In the genomic region with DNA sequence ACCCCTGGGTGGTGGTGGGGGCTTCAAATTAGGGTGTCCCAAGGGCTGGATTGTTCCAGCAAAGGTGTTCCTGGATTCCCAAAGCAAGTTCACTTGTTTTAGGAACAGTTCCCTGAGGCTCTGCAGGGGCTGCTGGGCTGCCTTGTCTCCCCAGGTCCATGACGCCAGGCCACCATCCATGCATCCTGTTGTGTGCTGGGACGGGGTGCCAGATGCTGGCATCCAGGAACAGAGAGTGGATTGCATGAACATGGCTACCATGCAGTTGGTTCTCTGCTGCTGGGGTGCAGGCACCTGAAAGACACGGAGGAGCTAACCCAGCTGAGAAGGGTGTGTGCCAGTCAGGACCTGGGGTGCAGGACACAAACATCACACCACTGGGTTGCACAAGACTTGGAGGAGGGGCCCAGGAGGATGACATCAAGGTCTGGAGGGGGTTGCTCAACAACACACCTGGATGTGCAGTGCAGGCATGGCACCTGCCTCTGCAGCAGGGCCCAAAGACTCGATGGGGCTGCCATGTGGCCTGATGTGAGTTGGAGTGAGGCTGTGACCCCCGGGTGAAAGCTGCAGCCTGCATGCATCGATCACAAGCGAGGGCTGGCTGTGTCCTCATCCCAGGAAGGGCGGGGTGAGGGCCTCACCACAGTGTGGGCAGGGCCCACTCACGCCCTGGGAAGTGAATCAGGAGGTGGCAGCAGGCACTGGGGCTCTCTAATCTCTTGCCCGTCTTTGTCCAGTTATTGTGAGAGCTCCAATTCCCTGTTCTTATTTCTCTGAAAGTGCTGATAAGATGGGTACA, we compare ENCODE assay signal across 10 cellular contexts.
DNase-seq lines count a peak whose midpoint lies in the region; ATAC-seq and TF ChIP-seq lines count a peak whose summit lies in the region.
"Had no signal": no experiment of that assay in that cellular context is flagged by ENCODE, and none has a peak within 500 bp of the region (broad histone marks: within the 10 kb centered on the region; RNA-seq: fewer than 3 reads in every experiment).

No MANE protein-coding gene starts in this region.

- peak; percentile 46 for TF ChIP-seq POLR2A in right lobe of liver (IDR thresholded peaks at IDR 0.05)
- no peak for TF ChIP-seq POLR2A in tibial nerve (IDR thresholded peaks at IDR 0.05)

- H3K4me3 ChIP-seq in right lobe of liver (no peak overlapping the region), tibial nerve (no peak overlapping the region)

- H3K4me3 Mint-ChIP-seq in activated T-cell treated with anti-CD3 and anti-CD28 coated beads, Interleukin-2, amount 50 U/mL, for 4 hours, result no peak overlapping the region

- no peak for TF ChIP-seq CTCF in right lobe of liver (IDR thresholded peaks at IDR 0.05)
- TF ChIP-seq CTCF in tibial nerve (IDR thresholded peaks at IDR 0.05), result no peak

- H3K27ac ChIP-seq in right lobe of liver (peak overlapping the region; percentile 8 to 92 (median 83)), tibial nerve (peak overlapping the region in 2 of 4 donors; percentile 4 to 18)

- no peaks in the 10 kb centered on the region for H3K36me3 Mint-ChIP-seq in activated T-cell treated with anti-CD3 and anti-CD28 coated beads, Interleukin-2, amount 50 U/mL, for 4 hours (ENCODE audit: insufficient read depth)
- H3K36me3 Mint-ChIP-seq: naive B cell had no signal

- POLR2A ChIA-PET in HEK293T (lab: Yijun Ruan, JAX), result no interaction called here

- H3K27me3 ChIP-seq in right lobe of liver, result no peaks in the 10 kb centered on the region
- peaks cover 0 to 3% of the 10 kb centered on the region in 2 donors for H3K27me3 ChIP-seq in tibial nerve

- DNase-seq in CD1c-positive myeloid dendritic cell (ENCODE audit: extremely low spot score) (peak; percentile 5), HEK293T (ENCODE audit: extremely low spot score) (peak; percentile 7), right lobe of liver (peak; percentile 65 to 87 (median 78)), tibial nerve (ENCODE audit: low spot score in 2 of 2) (no peak), NCI-H1092 (lab: John Stamatoyannopoulos, UW) (no peak), UCSD-AML1 (lab: John Stamatoyannopoulos, UW; ENCODE audit: unreplicated experiment) (no peak), left colon (no peak)
- DNase-seq in activated T-cell treated with anti-CD3 and anti-CD28 coated beads, Interleukin-2, amount 50 U/mL, for 4 hours, result no peak
- DNase-seq: naive B cell, NCI-H510A had no signal

- H3K4me1 Mint-ChIP-seq in activated T-cell treated with anti-CD3 and anti-CD28 coated beads, Interleukin-2, amount 50 U/mL, for 4 hours (ENCODE audit: low read depth), result peaks cover 53% of the 10 kb centered on the region

- H3K4me1 ChIP-seq in right lobe of liver (peaks cover 0 to 25% (median 10%) of the 10 kb centered on the region in 4 donors), tibial nerve (no peaks in the 10 kb centered on the region)

- no peaks in the 10 kb centered on the region for H3K36me3 ChIP-seq in right lobe of liver
- no peaks in the 10 kb centered on the region for H3K36me3 ChIP-seq in tibial nerve

- ATAC-seq in activated T-cell treated with anti-CD3 and anti-CD28 coated beads, Interleukin-2, amount 50 U/mL, for 4 hours, result peak; percentile 28 to 42
- ATAC-seq in right lobe of liver (peak; percentile 79 to 90 (median 88)), left colon (no peak)

- H3K9me3 ChIP-seq in right lobe of liver (no peaks in the 10 kb centered on the region), tibial nerve (no peaks in the 10 kb centered on the region)

- H3K9me3 Mint-ChIP-seq in activated T-cell treated with anti-CD3 and anti-CD28 coated beads, Interleukin-2, amount 50 U/mL, for 4 hours, result no peaks in the 10 kb centered on the region

- TF ChIP-seq EP300 in tibial nerve (IDR thresholded peaks at IDR 0.05), result no peak

- intact Hi-C loops in right lobe of liver (cut with DNase I), result no loop called here
- intact Hi-C loops in left colon (cut with DNase I, micrococcal nuclease), result no loop called here

- CTCF ChIA-PET in HEK293T (lab: Yijun Ruan, JAX), result no interaction called here

- H3K27me3 Mint-ChIP-seq in activated T-cell treated with anti-CD3 and anti-CD28 coated beads, Interleukin-2, amount 50 U/mL, for 4 hours (ENCODE audit: low read depth), result peaks cover 2% of the 10 kb centered on the region

- 29% methylated on average over 3 of the region's 10 CpGs for WGBS in right lobe of liver (ENCODE audit: insufficient coverage, low coverage, low lambda C conversion rate, missing lambda C conversion rate)
- WGBS in tibial nerve, 2 donors, result 51 to 60% methylated on average over 10 of the region's 10 CpGs

TF ChIP-seq in HEK293T, 16 proteins besides CTCF, POLR2A, EP300 and RAD21:
- TF ChIP-seq ZNF384 (IDR thresholded peaks at IDR 0.05) (no peak), L3MBTL2 (conservative IDR thresholded peaks at IDR 0.05) (no peak), HDGF (IDR thresholded peaks at IDR 0.05; ENCODE audit: borderline replicate concordance) (no peak), ARNT (IDR thresholded peaks at IDR 0.05) (no peak), LEF1 (IDR thresholded peaks at IDR 0.05; ENCODE audit: borderline replicate concordance) (no peak), TARDBP (IDR thresholded peaks at IDR 0.05) (no peak), FOXM1 (IDR thresholded peaks at IDR 0.05; ENCODE audit: borderline replicate concordance) (no peak), FOXA1 (IDR thresholded peaks at IDR 0.05) (no peak), NFRKB (IDR thresholded peaks at IDR 0.05) (no peak), SP1 (IDR thresholded peaks at IDR 0.05) (no peak), SUZ12 (IDR thresholded peaks at IDR 0.05) (no peak), ELF4 (IDR thresholded peaks at IDR 0.05) (no peak), CTBP1 (IDR thresholded peaks at IDR 0.05; ENCODE audit: borderline replicate concordance) (no peak), FOXK2 (IDR thresholded peaks at IDR 0.05) (no peak)

Comparison
In these comparisons a context has a peak if more than half of its experiments do, and no peak if none do; other contexts are left out.
1. DNase-seq: peak in CD1c-positive myeloid dendritic cell (single experiment), HEK293T (single experiment) and right lobe of liver (3 of 3); none in activated T-cell treated with anti-CD3 and anti-CD28 coated beads, Interleukin-2, amount 50 U/mL, for 4 hours (single experiment), tibial nerve (0 of 2), NCI-H1092 (single experiment), UCSD-AML1 (single experiment) and left colon (0 of 2).